Comparison of ENCODE assay signal across 20 cellular contexts in genomic region chr11:70129051-70129592, GRCh38. TPM values are rescaled to one million over a fixed set of nuclear protein-coding genes. Genes with fewer than 3 reads are reported as not detected.
A peak's percentile ranks its signal among the peaks of the same experiment; 100 is the strongest.
DNase-seq lines count a peak whose midpoint lies in the region; ATAC-seq, FAIRE-seq and TF ChIP-seq lines count a peak whose summit lies in the region.
"Had no signal": no experiment of that assay in that cellular context is flagged by ENCODE, and none has a peak within 500 bp of the region (broad histone marks: within the 10 kb centered on the region; RNA-seq: fewer than 3 reads in every experiment).

No MANE protein-coding gene starts in this region.

- ATAC-seq in HCT116 (no peak), Panc1 (no peak), left lung (peak; percentile 53)
- ATAC-seq: activated CD4-positive, CD25-positive, alpha-beta regulatory T cell treated with anti-CD3 and anti-CD28 coated beads, Interleukin-2, amount 50 U/mL, for 24 hours; Right ventricle myocardium inferior had no signal

- no peaks in the 10 kb centered on the region for H3K9me2 ChIP-seq in HCT116 (ENCODE audit: insufficient read depth)

- CTCF ChIA-PET in HCT116 (lab: Charles Lee), result no interaction called here
- CTCF ChIA-PET in Panc1 (lab: Charles Lee), result interaction anchor here (0.6 kb wide), 2 partner anchors 68 to 188 kb away, joined by 6 to 8 read pairs; no protein-coding TSS in a partner anchor

- peak overlapping the region; percentile 69 for H3K27ac ChIP-seq in HCT116 (ENCODE audit: low read depth, low read length)
- H3K27ac ChIP-seq in Panc1 (ENCODE audit: low read length), result peak overlapping the region; percentile 5; the same call in 1 of the 2 replicates
- no peak overlapping the region for H3K27ac ChIP-seq in left lung
- H3K27ac ChIP-seq: vagina had no signal

- no peak for TF ChIP-seq POLR2A in HCT116 (IDR thresholded peaks at IDR 0.05; ENCODE audit: borderline replicate concordance, extremely low read depth, insufficient read depth, insufficient read length)

- in situ Hi-C loops in Panc1 (cut with HindIII; ENCODE audit: low pct_unique_long_range_greater_than_20kb, low sequenced_read_pairs), result no loop called here

- no peak overlapping the region for H3K4me3 ChIP-seq in HCT116 (replicated peaks in 1 of 2; ENCODE audit: low read depth in 1 of 2, low read length in 2 of 2)
- H3K4me3 ChIP-seq in Panc1 (ENCODE audit: low read depth in 2 of 2, low read length in 2 of 2), result no peak overlapping the region
- H3K4me3 ChIP-seq in left lung, result no peak overlapping the region
- H3K4me3 ChIP-seq: vagina had no signal

- RAD21 ChIA-PET in HCT116 (lab: Charles Lee; ENCODE audit: low non-redundant PET in 1 of 2, low total read pairs in 2 of 2, uncharacterized antibody in 2 of 2, unreplicated experiment in 2 of 2), result no interaction called here

- H4K20me1 ChIP-seq in HCT116 (ENCODE audit: insufficient read depth), result no peaks in the 10 kb centered on the region

- intact Hi-C loops in HCT116 (cut with micrococcal nuclease) (no loop called here), Panc1 (cut with micrococcal nuclease; ENCODE audit: unreplicated experiment) (no loop called here), left lung (cut with DNase I) (no loop called here)

- H3K79me2 ChIP-seq in HCT116 (ENCODE audit: insufficient read depth, low read length), result no peaks in the 10 kb centered on the region

- TF ChIP-seq RAD21 in HCT116 (IDR thresholded peaks at IDR 0.05; ENCODE audit: low read depth), result no peak

- H3K4me2 ChIP-seq in HCT116 (ENCODE audit: low read length), result peak overlapping the region; percentile 55; the same call in 1 of the 2 replicates

- BruUV-seq in HCT116 (replicated peaks; lab: Mats Ljungman, UMichigan) (no TSS peak), Panc1 (replicated peaks; lab: Mats Ljungman, UMichigan) (no TSS peak)

- no peaks in the 10 kb centered on the region; a peak in 1 of 4 replicates for H3K36me3 ChIP-seq in HCT116 (ENCODE audit: control insufficient read depth in 1 of 2, insufficient read depth in 2 of 2, low read length in 2 of 2)
- no peaks in the 10 kb centered on the region for H3K36me3 ChIP-seq in Panc1 (ENCODE audit: control insufficient read depth, insufficient read depth, low read length)
- no peaks in the 10 kb centered on the region for H3K36me3 ChIP-seq in left lung
- H3K36me3 ChIP-seq: vagina had no signal

- POLR2A ChIA-PET in HCT116 (lab: Charles Lee), result no interaction called here
- POLR2A ChIA-PET in Panc1 (lab: Charles Lee), result no interaction called here

- H3K27me3 ChIP-seq in HCT116 (ENCODE audit: insufficient read depth, low read length), result no peaks in the 10 kb centered on the region
- no peaks in the 10 kb centered on the region for H3K27me3 ChIP-seq in Panc1 (ENCODE audit: control insufficient read depth, insufficient read depth, low read length)
- H3K27me3 ChIP-seq in left lung, result no peaks in the 10 kb centered on the region
- H3K27me3 ChIP-seq: vagina had no signal

- peak; percentile 17 for FAIRE-seq in urothelium cell line (lab: Jason Lieb, UNC)
- FAIRE-seq: G401.6, kidney had no signal

- H3K4me1 ChIP-seq in HCT116 (ENCODE audit: control insufficient read depth in 1 of 2, insufficient read depth in 2 of 2, low read length in 2 of 2) (peaks cover 15 to 23% of the 10 kb centered on the region in 2 experiments), Panc1 (ENCODE audit: control insufficient read depth, insufficient read depth, low read length) (peaks cover 18% of the 10 kb centered on the region), left lung (no peaks in the 10 kb centered on the region)
- H3K4me1 ChIP-seq: vagina had no signal

- DNase-seq in HCT116 (ENCODE audit: low read depth, low spot score) (no peak), Panc1 (ENCODE audit: low read depth, low spot score) (no peak), left lung (peak in 1 of 2 donors; percentile 59), urothelium cell line (ENCODE audit: low spot score) (no peak), COLO829 (ENCODE audit: low spot score) (no peak), superior temporal gyrus (ENCODE audit: extremely low spot score) (no peak), NCI-H345 treated with DMSO at 0.1 percent for 48 hours (lab: John Stamatoyannopoulos, UW; ENCODE audit: unreplicated experiment) (no peak)
- DNase-seq: activated CD4-positive, alpha-beta memory T cell treated with anti-CD3 and anti-CD28 coated beads, Interleukin-2, amount 10 ng/mL, durations not matched to agents 7 days and 5 days; DMS53; kidney; NCI-H1105 treated with DMSO at 0.1 percent for 48 hours; NCI-H2029 treated with DMSO at 0.1 percent for 48 hours; occipital lobe; substantia nigra; T1000 had no signal

- H2AFZ ChIP-seq in HCT116 (ENCODE audit: low read depth, low read length, poor library complexity, severe bottlenecking), result no peak overlapping the region

- H3K9ac ChIP-seq in HCT116 (ENCODE audit: low read length), result no peak overlapping the region

- no peak for TF ChIP-seq CTCF in HCT116 (IDR thresholded peaks at IDR 0.05 in 2 of 3, conservative IDR thresholded peaks at IDR 0.05 in 1 of 3; ENCODE audit: borderline replicate concordance in 1 of 3, insufficient read depth in 1 of 3, low read depth in 2 of 3, low read length in 2 of 3)
- TF ChIP-seq CTCF in Panc1 (IDR thresholded peaks at IDR 0.05), result no peak
- no peak for TF ChIP-seq CTCF in left lung (IDR thresholded peaks at IDR 0.05)

- H3K9me3 ChIP-seq in HCT116 (ENCODE audit: control insufficient read depth in 1 of 2, insufficient read depth in 1 of 2, low read depth in 1 of 2, low read length in 2 of 2), result no peaks in the 10 kb centered on the region
- H3K9me3 ChIP-seq in Panc1 (ENCODE audit: control insufficient read depth, insufficient read depth, low read depth, low read length), result no peaks in the 10 kb centered on the region
- no peaks in the 10 kb centered on the region for H3K9me3 ChIP-seq in left lung
- H3K9me3 ChIP-seq: vagina had no signal

TF ChIP-seq in HCT116, 20 proteins besides CTCF, POLR2A, EP300 and RAD21:
- no peak for TF ChIP-seq CBX3 (IDR thresholded peaks at IDR 0.05; ENCODE audit: low read depth)
- no peak for TF ChIP-seq POLR2AphosphoS5 (IDR thresholded peaks at IDR 0.05; ENCODE audit: low read depth, low read length)
- TF ChIP-seq EZH2phosphoT487 (IDR thresholded peaks at IDR 0.05; ENCODE audit: borderline replicate concordance), result no peak
- no peak for TF ChIP-seq ZFX (IDR thresholded peaks at IDR 0.05)
- TF ChIP-seq SIN3A (IDR thresholded peaks at IDR 0.05; ENCODE audit: low read depth), result no peak
- no peak for TF ChIP-seq SRF (IDR thresholded peaks at IDR 0.05; ENCODE audit: low read depth)
- TF ChIP-seq SP1 (IDR thresholded peaks at IDR 0.05; ENCODE audit: low read depth), result no peak
- TF ChIP-seq YY1 (IDR thresholded peaks at IDR 0.05; ENCODE audit: extremely low read depth, insufficient replicate concordance, low read depth, low read length), result no peak
TF ChIP-seq in HCT116: peak in this region for 0.

RNA-seq across cellular contexts. Expression of gene ANO1, which starts 51.0 kb away (rescaled TPM):
- total RNA-seq in HCT116 (2021; ENCODE audit: unreplicated experiment), result 41.7 TPM
- 49.9 and 53.5 TPM in 2 replicates for polyA plus RNA-seq in HCT116 (2012)
- 2.3 TPM for total RNA-seq in Panc1 (2021; ENCODE audit: unreplicated experiment)
- polyA plus RNA-seq in Panc1 (2012; ENCODE audit: insufficient read length), result 1.6 TPM
- 1 to 10 TPM; 4.9 to 6.2 TPM for total RNA-seq in left lung
- total RNA-seq: activated CD4-positive, alpha-beta memory T cell treated with anti-CD3 and anti-CD28 coated beads, Interleukin-2, amount 10 ng/mL, durations not matched to agents 7 days and 5 days; activated T-helper 2 cell treated with anti-CD3 and anti-CD28 coated beads, Interferon-gamma antibody, Interleukin-2, Interleukin-4, amounts not matched to agents 10 μg/mL and 5 μg/mL and 100 μg/mL, durations not matched to agents 14 hours and 24 hours and 36 hours had no signal

Comparison
In these comparisons a context has a peak if more than half of its experiments do, and no peak if none do; other contexts are left out.
1. H3K27ac ChIP-seq: peak in HCT116 (single experiment) and Panc1 (single experiment); none in left lung (0 of 2).